1 cellular context compared by ENCODE assay signal in the genomic region with DNA sequence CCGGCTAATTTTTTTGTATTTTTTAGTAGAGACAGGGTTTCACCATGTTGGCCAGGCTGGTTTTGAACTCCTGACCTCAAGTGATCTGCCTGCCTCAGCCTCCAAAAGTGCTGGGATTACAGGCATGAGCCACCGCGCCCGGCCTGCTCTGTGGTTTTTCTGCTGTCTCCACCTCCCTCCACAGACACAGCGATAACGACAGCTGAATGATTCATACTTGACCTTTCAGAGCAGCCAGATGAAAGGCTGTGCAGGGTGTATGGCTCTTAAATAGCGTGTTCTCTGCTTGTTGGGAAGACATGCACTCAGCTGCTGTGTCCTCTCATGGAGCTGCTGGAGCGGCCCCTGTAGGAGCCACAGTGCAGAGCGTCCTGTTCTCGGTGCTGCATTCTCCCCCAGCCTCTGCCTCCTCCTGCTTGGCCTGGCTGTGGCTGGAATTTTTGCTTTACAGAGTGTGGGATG.
TF ChIP-seq lines count a peak whose summit lies in the region.
"Not testable (repeated sequence)": the region's sequence is repeated elsewhere in the genome, so short reads cannot be mapped to it uniquely, and the experiment has no call there.

No MANE protein-coding gene starts in this region.

TF ChIP-seq in HepG2, 621 proteins besides CTCF, POLR2A, EP300 and RAD21 (continued from another document and continues in another):
- TF ChIP-seq, protein P1, sequence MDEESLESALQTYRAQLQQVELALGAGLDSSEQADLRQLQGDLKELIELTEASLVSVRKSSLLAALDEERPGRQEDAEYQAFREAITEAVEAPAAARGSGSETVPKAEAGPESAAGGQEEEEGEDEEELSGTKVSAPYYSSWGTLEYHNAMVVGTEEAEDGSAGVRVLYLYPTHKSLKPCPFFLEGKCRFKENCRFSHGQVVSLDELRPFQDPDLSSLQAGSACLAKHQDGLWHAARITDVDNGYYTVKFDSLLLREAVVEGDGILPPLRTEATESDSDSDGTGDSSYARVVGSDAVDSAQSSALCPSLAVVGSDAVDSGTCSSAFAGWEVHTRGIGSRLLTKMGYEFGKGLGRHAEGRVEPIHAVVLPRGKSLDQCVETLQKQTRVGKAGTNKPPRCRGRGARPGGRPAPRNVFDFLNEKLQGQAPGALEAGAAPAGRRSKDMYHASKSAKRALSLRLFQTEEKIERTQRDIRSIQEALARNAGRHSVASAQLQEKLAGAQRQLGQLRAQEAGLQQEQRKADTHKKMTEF (CRISPR knock-in tag; IDR thresholded peaks at IDR 0.05) = peak; percentile 87
- TF ChIP-seq GATAD2A (CRISPR knock-in tag; IDR thresholded peaks at IDR 0.05) (peak; percentile 85), JUNB (CRISPR knock-in tag; IDR thresholded peaks at IDR 0.05; ENCODE audit: borderline replicate concordance) (peak; percentile 86; the same call in 1 of the 2 replicates), HDAC2 (CRISPR knock-in tag; IDR thresholded peaks at IDR 0.05) (peak; percentile 93), NR2F6 (IDR thresholded peaks at IDR 0.05) (peak; percentile 98), NR2F6 (CRISPR knock-in tag; IDR thresholded peaks at IDR 0.05) (peak; percentile 98), ZNF768 (CRISPR knock-in tag; IDR thresholded peaks at IDR 0.05) (peak; percentile 46; the same call in 1 of the 2 replicates), ZSCAN31 (CRISPR knock-in tag; IDR thresholded peaks at IDR 0.05; ENCODE audit: low read depth) (peak; percentile 51; the same call in 1 of the 2 replicates), GFI1 (CRISPR knock-in tag; IDR thresholded peaks at IDR 0.05; ENCODE audit: borderline replicate concordance) (peak; percentile 66), ZNF24 (IDR thresholded peaks at IDR 0.05) (peak; percentile 65), SOX6 (CRISPR knock-in tag; IDR thresholded peaks at IDR 0.05) (peak; percentile 85), ARID3A (IDR thresholded peaks at IDR 0.05; ENCODE audit: low read depth, low read length) (peak; percentile 66; the same call in 1 of the 2 replicates), ATF7-NPFF (CRISPR knock-in tag; IDR thresholded peaks at IDR 0.05; ENCODE audit: low read depth) (peak; percentile 50; the same call in 1 of the 2 replicates), ZNF772 (CRISPR knock-in tag; IDR thresholded peaks at IDR 0.05) (peak; percentile 41; the same call in 1 of the 2 replicates), ZNF331 (CRISPR knock-in tag; IDR thresholded peaks at IDR 0.05) (peak; percentile 91), MAX (IDR thresholded peaks at IDR 0.05) (peak; percentile 54), ZFX (CRISPR knock-in tag; IDR thresholded peaks at IDR 0.05; ENCODE audit: low read depth) (peak; percentile 51; the same call in 1 of the 2 replicates), ETV5 (CRISPR knock-in tag; IDR thresholded peaks at IDR 0.05; ENCODE audit: borderline replicate concordance) (peak; percentile 55; the same call in 1 of the 2 replicates), ZNF766 (CRISPR knock-in tag; IDR thresholded peaks at IDR 0.05; ENCODE audit: borderline replicate concordance) (0 out of 2 replicates have a peak, but pooled peaks have one; percentile 51), TGIF2 (CRISPR knock-in tag; IDR thresholded peaks at IDR 0.05) (peak; percentile 55; the same call in 1 of the 2 replicates), SMC3 (IDR thresholded peaks at IDR 0.05; ENCODE audit: low read length) (peak; percentile 82), ZNF644 (CRISPR knock-in tag; IDR thresholded peaks at IDR 0.05; ENCODE audit: low read depth) (peak; percentile 74), PHF21A (CRISPR knock-in tag; IDR thresholded peaks at IDR 0.05) (peak; percentile 41; the same call in 1 of the 2 replicates), MTA1 (CRISPR knock-in tag; IDR thresholded peaks at IDR 0.05; ENCODE audit: borderline replicate concordance) (peak; percentile 73; the same call in 1 of the 2 replicates), TCF7 (IDR thresholded peaks at IDR 0.05; ENCODE audit: low read depth) (peak; percentile 93), JUN (CRISPR knock-in tag; IDR thresholded peaks at IDR 0.05) (peak; percentile 86; the same call in 1 of the 2 replicates), ZBTB20 (CRISPR knock-in tag; IDR thresholded peaks at IDR 0.05; ENCODE audit: borderline replicate concordance, low read depth) (peak; percentile 53; the same call in 1 of the 2 replicates), ERF (CRISPR knock-in tag; IDR thresholded peaks at IDR 0.05) (peak; percentile 66), ZNF556 (CRISPR knock-in tag; IDR thresholded peaks at IDR 0.05; ENCODE audit: borderline replicate concordance) (peak; percentile 70; the same call in 1 of the 2 replicates), ZFP36 (IDR thresholded peaks at IDR 0.05; ENCODE audit: borderline replicate concordance, low read depth, low read length, partially characterized antibody) (peak; percentile 27), MED1 (CRISPR knock-in tag; IDR thresholded peaks at IDR 0.05) (peak; percentile 69), MTF2 (CRISPR knock-in tag; IDR thresholded peaks at IDR 0.05; ENCODE audit: borderline replicate concordance) (peak; percentile 28; the same call in 1 of the 2 replicates), MYC (CRISPR knock-in tag; IDR thresholded peaks at IDR 0.05; ENCODE audit: borderline replicate concordance) (peak; percentile 67; the same call in 1 of the 2 replicates), ZMYM2 (CRISPR knock-in tag; IDR thresholded peaks at IDR 0.05) (peak; percentile 96), ZNF264 (CRISPR knock-in tag; IDR thresholded peaks at IDR 0.05) (0 out of 2 replicates have a peak, but pooled peaks have one; percentile 79), HDAC1 (CRISPR knock-in tag; IDR thresholded peaks at IDR 0.05) (peak; percentile 84), GABPB1 (CRISPR knock-in tag; IDR thresholded peaks at IDR 0.05) (0 out of 2 replicates have a peak, but pooled peaks have one; percentile 17)
- TF ChIP-seq, protein P2, sequence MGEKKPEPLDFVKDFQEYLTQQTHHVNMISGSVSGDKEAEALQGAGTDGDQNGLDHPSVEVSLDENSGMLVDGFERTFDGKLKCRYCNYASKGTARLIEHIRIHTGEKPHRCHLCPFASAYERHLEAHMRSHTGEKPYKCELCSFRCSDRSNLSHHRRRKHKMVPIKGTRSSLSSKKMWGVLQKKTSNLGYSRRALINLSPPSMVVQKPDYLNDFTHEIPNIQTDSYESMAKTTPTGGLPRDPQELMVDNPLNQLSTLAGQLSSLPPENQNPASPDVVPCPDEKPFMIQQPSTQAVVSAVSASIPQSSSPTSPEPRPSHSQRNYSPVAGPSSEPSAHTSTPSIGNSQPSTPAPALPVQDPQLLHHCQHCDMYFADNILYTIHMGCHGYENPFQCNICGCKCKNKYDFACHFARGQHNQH (CRISPR knock-in tag; IDR thresholded peaks at IDR 0.05) = peak; percentile 79; the same call in 1 of the 2 replicates
- TF ChIP-seq SOX6 (IDR thresholded peaks at IDR 0.05) = not testable (repeated sequence)
- TF ChIP-seq, protein P3, sequence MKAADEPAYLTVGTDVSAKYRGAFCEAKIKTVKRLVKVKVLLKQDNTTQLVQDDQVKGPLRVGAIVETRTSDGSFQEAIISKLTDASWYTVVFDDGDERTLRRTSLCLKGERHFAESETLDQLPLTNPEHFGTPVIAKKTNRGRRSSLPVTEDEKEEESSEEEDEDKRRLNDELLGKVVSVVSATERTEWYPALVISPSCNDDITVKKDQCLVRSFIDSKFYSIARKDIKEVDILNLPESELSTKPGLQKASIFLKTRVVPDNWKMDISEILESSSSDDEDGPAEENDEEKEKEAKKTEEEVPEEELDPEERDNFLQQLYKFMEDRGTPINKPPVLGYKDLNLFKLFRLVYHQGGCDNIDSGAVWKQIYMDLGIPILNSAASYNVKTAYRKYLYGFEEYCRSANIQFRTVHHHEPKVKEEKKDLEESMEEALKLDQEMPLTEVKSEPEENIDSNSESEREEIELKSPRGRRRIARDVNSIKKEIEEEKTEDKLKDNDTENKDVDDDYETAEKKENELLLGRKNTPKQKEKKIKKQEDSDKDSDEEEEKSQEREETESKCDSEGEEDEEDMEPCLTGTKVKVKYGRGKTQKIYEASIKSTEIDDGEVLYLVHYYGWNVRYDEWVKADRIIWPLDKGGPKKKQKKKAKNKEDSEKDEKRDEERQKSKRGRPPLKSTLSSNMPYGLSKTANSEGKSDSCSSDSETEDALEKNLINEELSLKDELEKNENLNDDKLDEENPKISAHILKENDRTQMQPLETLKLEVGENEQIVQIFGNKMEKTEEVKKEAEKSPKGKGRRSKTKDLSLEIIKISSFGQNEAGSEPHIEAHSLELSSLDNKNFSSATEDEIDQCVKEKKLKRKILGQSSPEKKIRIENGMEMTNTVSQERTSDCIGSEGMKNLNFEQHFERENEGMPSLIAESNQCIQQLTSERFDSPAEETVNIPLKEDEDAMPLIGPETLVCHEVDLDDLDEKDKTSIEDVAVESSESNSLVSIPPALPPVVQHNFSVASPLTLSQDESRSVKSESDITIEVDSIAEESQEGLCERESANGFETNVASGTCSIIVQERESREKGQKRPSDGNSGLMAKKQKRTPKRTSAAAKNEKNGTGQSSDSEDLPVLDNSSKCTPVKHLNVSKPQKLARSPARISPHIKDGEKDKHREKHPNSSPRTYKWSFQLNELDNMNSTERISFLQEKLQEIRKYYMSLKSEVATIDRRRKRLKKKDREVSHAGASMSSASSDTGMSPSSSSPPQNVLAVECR (CRISPR knock-in tag; IDR thresholded peaks at IDR 0.05; ENCODE audit: borderline replicate concordance) = peak; percentile 68; the same call in 1 of the 2 replicates
- TF ChIP-seq, protein P4, sequence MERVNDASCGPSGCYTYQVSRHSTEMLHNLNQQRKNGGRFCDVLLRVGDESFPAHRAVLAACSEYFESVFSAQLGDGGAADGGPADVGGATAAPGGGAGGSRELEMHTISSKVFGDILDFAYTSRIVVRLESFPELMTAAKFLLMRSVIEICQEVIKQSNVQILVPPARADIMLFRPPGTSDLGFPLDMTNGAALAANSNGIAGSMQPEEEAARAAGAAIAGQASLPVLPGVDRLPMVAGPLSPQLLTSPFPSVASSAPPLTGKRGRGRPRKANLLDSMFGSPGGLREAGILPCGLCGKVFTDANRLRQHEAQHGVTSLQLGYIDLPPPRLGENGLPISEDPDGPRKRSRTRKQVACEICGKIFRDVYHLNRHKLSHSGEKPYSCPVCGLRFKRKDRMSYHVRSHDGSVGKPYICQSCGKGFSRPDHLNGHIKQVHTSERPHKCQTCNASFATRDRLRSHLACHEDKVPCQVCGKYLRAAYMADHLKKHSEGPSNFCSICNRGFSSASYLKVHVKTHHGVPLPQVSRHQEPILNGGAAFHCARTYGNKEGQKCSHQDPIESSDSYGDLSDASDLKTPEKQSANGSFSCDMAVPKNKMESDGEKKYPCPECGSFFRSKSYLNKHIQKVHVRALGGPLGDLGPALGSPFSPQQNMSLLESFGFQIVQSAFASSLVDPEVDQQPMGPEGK (CRISPR knock-in tag; IDR thresholded peaks at IDR 0.05) = peak; percentile 65
- TF ChIP-seq, protein P5, sequence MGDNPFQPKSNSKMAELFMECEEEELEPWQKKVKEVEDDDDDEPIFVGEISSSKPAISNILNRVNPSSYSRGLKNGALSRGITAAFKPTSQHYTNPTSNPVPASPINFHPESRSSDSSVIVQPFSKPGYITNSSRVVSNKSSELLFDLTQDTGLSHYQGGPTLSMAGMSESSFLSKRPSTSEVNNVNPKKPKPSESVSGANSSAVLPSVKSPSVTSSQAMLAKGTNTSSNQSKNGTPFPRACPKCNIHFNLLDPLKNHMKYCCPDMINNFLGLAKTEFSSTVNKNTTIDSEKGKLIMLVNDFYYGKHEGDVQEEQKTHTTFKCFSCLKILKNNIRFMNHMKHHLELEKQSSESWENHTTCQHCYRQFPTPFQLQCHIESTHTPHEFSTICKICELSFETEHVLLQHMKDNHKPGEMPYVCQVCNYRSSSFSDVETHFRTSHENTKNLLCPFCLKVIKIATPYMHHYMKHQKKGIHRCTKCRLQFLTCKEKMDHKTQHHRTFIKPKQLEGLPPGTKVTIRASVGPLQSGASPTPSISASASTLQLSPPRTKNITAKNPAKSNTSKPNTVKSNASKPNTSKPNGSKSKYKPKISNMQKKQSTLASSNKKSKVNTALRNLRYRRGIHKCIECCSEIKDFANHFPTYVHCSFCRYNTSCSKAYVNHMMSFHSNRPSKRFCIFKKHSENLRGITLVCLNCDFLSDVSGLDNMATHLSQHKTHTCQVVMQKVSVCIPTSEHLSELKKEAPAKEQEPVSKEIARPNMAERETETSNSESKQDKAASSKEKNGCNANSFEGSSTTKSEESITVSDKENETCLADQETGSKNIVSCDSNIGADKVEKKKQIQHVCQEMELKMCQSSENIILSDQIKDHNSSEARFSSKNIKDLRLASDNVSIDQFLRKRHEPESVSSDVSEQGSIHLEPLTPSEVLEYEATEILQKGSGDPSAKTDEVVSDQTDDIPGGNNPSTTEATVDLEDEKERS (CRISPR knock-in tag; IDR thresholded peaks at IDR 0.05) = peak; percentile 62; the same call in 1 of the 2 replicates
- TF ChIP-seq, protein P6, sequence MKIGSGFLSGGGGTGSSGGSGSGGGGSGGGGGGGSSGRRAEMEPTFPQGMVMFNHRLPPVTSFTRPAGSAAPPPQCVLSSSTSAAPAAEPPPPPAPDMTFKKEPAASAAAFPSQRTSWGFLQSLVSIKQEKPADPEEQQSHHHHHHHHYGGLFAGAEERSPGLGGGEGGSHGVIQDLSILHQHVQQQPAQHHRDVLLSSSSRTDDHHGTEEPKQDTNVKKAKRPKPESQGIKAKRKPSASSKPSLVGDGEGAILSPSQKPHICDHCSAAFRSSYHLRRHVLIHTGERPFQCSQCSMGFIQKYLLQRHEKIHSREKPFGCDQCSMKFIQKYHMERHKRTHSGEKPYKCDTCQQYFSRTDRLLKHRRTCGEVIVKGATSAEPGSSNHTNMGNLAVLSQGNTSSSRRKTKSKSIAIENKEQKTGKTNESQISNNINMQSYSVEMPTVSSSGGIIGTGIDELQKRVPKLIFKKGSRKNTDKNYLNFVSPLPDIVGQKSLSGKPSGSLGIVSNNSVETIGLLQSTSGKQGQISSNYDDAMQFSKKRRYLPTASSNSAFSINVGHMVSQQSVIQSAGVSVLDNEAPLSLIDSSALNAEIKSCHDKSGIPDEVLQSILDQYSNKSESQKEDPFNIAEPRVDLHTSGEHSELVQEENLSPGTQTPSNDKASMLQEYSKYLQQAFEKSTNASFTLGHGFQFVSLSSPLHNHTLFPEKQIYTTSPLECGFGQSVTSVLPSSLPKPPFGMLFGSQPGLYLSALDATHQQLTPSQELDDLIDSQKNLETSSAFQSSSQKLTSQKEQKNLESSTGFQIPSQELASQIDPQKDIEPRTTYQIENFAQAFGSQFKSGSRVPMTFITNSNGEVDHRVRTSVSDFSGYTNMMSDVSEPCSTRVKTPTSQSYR (CRISPR knock-in tag; IDR thresholded peaks at IDR 0.05; ENCODE audit: borderline replicate concordance) = peak; percentile 17; the same call in 1 of the 2 replicates
